ENCODE assay signal across 23 cellular contexts in the genomic region with DNA sequence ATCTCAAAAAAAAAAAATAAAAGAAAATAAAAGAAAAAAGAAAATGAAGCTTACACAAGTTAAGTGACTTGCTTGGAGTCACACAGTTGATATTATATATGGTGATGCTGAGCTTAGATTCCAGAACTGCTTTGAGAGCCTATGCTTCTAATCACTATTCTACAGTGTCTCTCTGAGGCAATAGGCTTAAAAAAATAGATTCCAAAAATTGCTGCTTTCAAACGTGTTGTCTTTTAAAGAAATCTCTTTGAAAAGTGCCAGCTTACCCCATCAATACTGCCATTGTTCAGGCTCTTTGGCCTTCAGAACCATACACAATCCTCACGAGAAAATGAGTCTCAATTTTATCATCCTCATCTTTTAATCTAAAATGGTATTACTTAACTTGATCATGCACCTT.
DNase-seq lines count a peak whose midpoint lies in the region; ATAC-seq and TF ChIP-seq lines count a peak whose summit lies in the region.
"Had no signal": no experiment of that assay in that cellular context is flagged by ENCODE, and none has a peak within 500 bp of the region (broad histone marks: within the 10 kb centered on the region; RNA-seq: fewer than 3 reads in every experiment).

No MANE protein-coding gene starts in this region.

- POLR2A ChIA-PET in IMR-90 (lab: Charles Lee; ENCODE audit: unreplicated experiment): interaction anchor here (0.6 to 1.1 kb wide), 2 partner anchors 13 to 28 kb away, joined by 3 to 4 read pairs; no protein-coding TSS in a partner anchor
- POLR2A ChIA-PET in activated CD8-positive, alpha-beta T cell treated with anti-CD3 and anti-CD28 coated beads, Interleukin-2, amount 10 ng/mL, durations not matched to agents 7 days and 5 days (lab: Charles Lee): no interaction called here

- dilution Hi-C loops in IMR-90 (cut with HindIII; ENCODE audit: low sequenced_read_pairs, unreplicated experiment): no loop called here

- peak overlapping the region; percentile 30; the same call in 1 of the 2 replicates for H2BK20ac ChIP-seq in IMR-90 (ENCODE audit: low read depth, low read length)

- no peaks in the 10 kb centered on the region for H3K27me3 ChIP-seq in ACC112 (ENCODE audit: insufficient read depth, low read length)
- H3K27me3 ChIP-seq in IMR-90 (ENCODE audit: control insufficient read depth, insufficient read depth, low read length): no peaks in the 10 kb centered on the region
- no peaks in the 10 kb centered on the region for H3K27me3 ChIP-seq in osteoblast (ENCODE audit: insufficient read depth, low read length)
- H3K27me3 ChIP-seq: BLaER1, thyroid gland had no signal

- H3K4me3 ChIP-seq in ACC112 (ENCODE audit: low read depth, low read length) (peak overlapping the region; percentile 66; the same call in 1 of the 2 replicates), IMR-90 (ENCODE audit: insufficient read depth, low read depth, low read length) (no peak overlapping the region), choroid plexus epithelial cell (ENCODE audit: low read depth, low read length) (no peak overlapping the region), osteoblast (ENCODE audit: insufficient read depth, low read length) (no peak overlapping the region)
- H3K4me3 ChIP-seq: BLaER1, thyroid gland had no signal

- peak overlapping the region in 1 of 2 experiments; percentile 52; a peak in 1 of 4 replicates for H4K8ac ChIP-seq in IMR-90 (ENCODE audit: low read depth in 2 of 2, low read length in 2 of 2)

- H3K79me1 ChIP-seq in IMR-90 (ENCODE audit: low read depth in 1 of 2, low read length in 2 of 2): peaks cover 0 to 4% of the 10 kb centered on the region in 2 experiments; a peak in 1 of 4 replicates

- intact Hi-C loops in IMR-90 (cut with micrococcal nuclease): loop anchor here (2.0 kb wide), 2 partner anchors 48 to 124 kb away; a partner anchor contains a TSS

- no peaks in the 10 kb centered on the region for H3K36me3 Mint-ChIP-seq in activated CD8-positive, alpha-beta T cell treated with anti-CD3 and anti-CD28 coated beads, Interleukin-2, amount 10 ng/mL, durations not matched to agents 7 days and 5 days (ENCODE audit: low read depth)
- H3K36me3 Mint-ChIP-seq: activated naive CD8-positive, alpha-beta T cell treated with anti-CD3 and anti-CD28 coated beads, Interleukin-2, amount 10 ng/mL, durations not matched to agents 7 days and 5 days had no signal

- peak overlapping the region; percentile 55 for H3K27ac ChIP-seq in ACC112 (ENCODE audit: low read depth, low read length)
- H3K27ac ChIP-seq in IMR-90 (ENCODE audit: insufficient read depth, low read length): peak overlapping the region; percentile 57; the same call in 1 of the 2 replicates
- peak overlapping the region; percentile 83 for H3K27ac ChIP-seq in osteoblast (ENCODE audit: low read depth, low read length)
- H3K27ac ChIP-seq: BLaER1, HL-60, SK-N-MC, thyroid gland had no signal

- peak overlapping the region; percentile 28; the same call in 1 of the 2 replicates for H3K4ac ChIP-seq in IMR-90 (ENCODE audit: low read depth, low read length)

- DNase-seq in IMR-90: peak; percentile 67
- peak; percentile 53 for DNase-seq in choroid plexus epithelial cell (ENCODE audit: low read depth)
- DNase-seq in osteoblast (ENCODE audit: insufficient read length, low spot score, missing footprints): no peak
- DNase-seq in T-helper 9 cell: no peak
- no peak for DNase-seq in AG08395 (ENCODE audit: low spot score)
- no peak for DNase-seq in activated CD8-positive, alpha-beta T cell treated with anti-CD3 and anti-CD28 coated beads, Interleukin-2, amount 10 ng/mL, durations not matched to agents 7 days and 5 days
- DNase-seq in NCI-H2171 (lab: John Stamatoyannopoulos, UW): no peak
- DNase-seq: activated CD4-positive, alpha-beta T cell treated with anti-CD3 and anti-CD28 coated beads, Interleukin-2, amount 50 U/mL, for 1 hour; activated CD8-positive, alpha-beta memory T cell treated with anti-CD3 and anti-CD28 coated beads, Interleukin-2, amount 50 U/mL, for 4 hours; activated naive CD8-positive, alpha-beta T cell treated with anti-CD3 and anti-CD28 coated beads, Interleukin-2, amount 10 ng/mL, durations not matched to agents 7 days and 5 days; GOT3; NCI-H1417; NCI-H2107; NK-92 treated with Interleukin-12 subunit alpha and Interleukin-12 subunit beta, amount 100 ng/mL, for 24 hours; stimulated activated CD4-positive, alpha-beta T cell treated with anti-CD3 and anti-CD28 coated beads, Interleukin-4, amount 100 ng/mL, for 24 hours; stimulated activated naive CD8-positive, alpha-beta T cell treated with anti-CD3 and anti-CD28 coated beads, Interleukin-15, Interleukin-2, amounts not matched to agents 100 U/mL and 50 U/mL, for 24 hours; thyroid gland had no signal

- H3K18ac ChIP-seq in IMR-90 (ENCODE audit: low read depth, low read length): peak overlapping the region; percentile 82; the same call in 1 of the 2 replicates

- H3K14ac ChIP-seq in IMR-90 (replicated peaks; ENCODE audit: low read depth, low read length): no peak overlapping the region; the same call in 1 of the 2 replicates

- H3K36me3 ChIP-seq in ACC112 (ENCODE audit: insufficient read depth, low read length) (no peaks in the 10 kb centered on the region), IMR-90 (ENCODE audit: control insufficient read depth, insufficient read depth, low read length) (no peaks in the 10 kb centered on the region), osteoblast (ENCODE audit: insufficient read depth, low read length) (no peaks in the 10 kb centered on the region)
- H3K36me3 ChIP-seq: BLaER1, thyroid gland had no signal

- H4K5ac ChIP-seq in IMR-90 (ENCODE audit: low read depth, low read length): peak overlapping the region; percentile 35; the same call in 1 of the 2 replicates

- H3K9me3 ChIP-seq in IMR-90 (ENCODE audit: control insufficient read depth, insufficient read depth, low read length) (no peaks in the 10 kb centered on the region), osteoblast (ENCODE audit: low read depth, low read length) (no peaks in the 10 kb centered on the region)
- H3K9me3 ChIP-seq: BLaER1, thyroid gland had no signal

- peaks cover 25% of the 10 kb centered on the region for H3K4me1 Mint-ChIP-seq in activated CD8-positive, alpha-beta T cell treated with anti-CD3 and anti-CD28 coated beads, Interleukin-2, amount 10 ng/mL, durations not matched to agents 7 days and 5 days (ENCODE audit: low read depth)

- no peak for TF ChIP-seq RAD21 in IMR-90 (IDR thresholded peaks at IDR 0.05; ENCODE audit: low read length)

- H2BK15ac ChIP-seq in IMR-90 (ENCODE audit: low read depth, low read length): no peak overlapping the region

- WGBS in IMR-90 (ENCODE audit: extremely low coverage in 2 of 2, insufficient read length in 1 of 2), 2 experiments: 0% methylated on average over 1 of the region's 2 CpGs; no CpG with 5 or more reads in 1 of the 2 experiments

- no TSS peak for BruUV-seq in IMR-90 (replicated peaks; lab: Mats Ljungman, UMichigan)

- TF ChIP-seq POLR2A in IMR-90 (IDR thresholded peaks at IDR 0.05; ENCODE audit: low read depth, low read length): no peak

- H3K4me3 Mint-ChIP-seq in activated CD8-positive, alpha-beta T cell treated with anti-CD3 and anti-CD28 coated beads, Interleukin-2, amount 10 ng/mL, durations not matched to agents 7 days and 5 days: no peak overlapping the region
- H3K4me3 Mint-ChIP-seq: dendritic cell treated with granulocyte-macrophage colony-stimulating factor and Interleukin-4, amounts not matched to agents 40 ng/mL and 50 ng/mL, for 4 days had no signal

- H2BK120ac ChIP-seq in IMR-90 (ENCODE audit: low read depth, low read length): peak overlapping the region; percentile 71

- H4K20me1 ChIP-seq in IMR-90 (ENCODE audit: insufficient read depth, low read length) (peaks cover 4% of the 10 kb centered on the region; the same call in 1 of the 2 replicates), osteoblast (ENCODE audit: insufficient read depth, low read length) (no peaks in the 10 kb centered on the region)
- H4K20me1 ChIP-seq: BLaER1 had no signal

- H2AK9ac ChIP-seq in IMR-90 (replicated peaks; ENCODE audit: low read depth, low read length, poor library complexity): no peak overlapping the region

- peaks cover 20% of the 10 kb centered on the region for H3K27me3 Mint-ChIP-seq in activated CD8-positive, alpha-beta T cell treated with anti-CD3 and anti-CD28 coated beads, Interleukin-2, amount 10 ng/mL, durations not matched to agents 7 days and 5 days (ENCODE audit: low read depth)

- no peaks in the 10 kb centered on the region for H3K9me3 Mint-ChIP-seq in activated CD8-positive, alpha-beta T cell treated with anti-CD3 and anti-CD28 coated beads, Interleukin-2, amount 10 ng/mL, durations not matched to agents 7 days and 5 days (ENCODE audit: insufficient read depth)
- H3K9me3 Mint-ChIP-seq: activated naive CD8-positive, alpha-beta T cell treated with anti-CD3 and anti-CD28 coated beads, Interleukin-2, amount 10 ng/mL, durations not matched to agents 7 days and 5 days; dendritic cell treated with granulocyte-macrophage colony-stimulating factor and Interleukin-4, amounts not matched to agents 40 ng/mL and 50 ng/mL, for 4 days; T-helper 2 cell treated with Interferon-gamma antibody and Interleukin-4, amounts not matched to agents 5 μg/mL and 100 μg/mL, for 36 hours had no signal

- in situ Hi-C loops in IMR-90 (cut with MboI; ENCODE audit: low sequenced_read_pairs): no loop called here

- H3K79me2 ChIP-seq in ACC112 (ENCODE audit: control insufficient read depth, insufficient read depth, low read length, unreplicated experiment) (no peaks in the 10 kb centered on the region), osteoblast (ENCODE audit: insufficient read depth, low read length) (no peaks in the 10 kb centered on the region)

- CTCF ChIA-PET in IMR-90 (lab: Yijun Ruan, JAX): interaction anchor here (1.8 kb wide), 1 partner anchor 49 kb away, joined by 9 read pairs; no protein-coding TSS in a partner anchor
- CTCF ChIA-PET in activated CD8-positive, alpha-beta T cell treated with anti-CD3 and anti-CD28 coated beads, Interleukin-2, amount 10 ng/mL, durations not matched to agents 7 days and 5 days (lab: Charles Lee): interaction anchor here (2.9 kb wide), 1 partner anchor 49 kb away, joined by 10 read pairs; no protein-coding TSS in a partner anchor

- H3K23ac ChIP-seq in IMR-90 (ENCODE audit: low read depth, low read length): peak overlapping the region; percentile 40; the same call in 1 of the 2 replicates

- H3K9ac ChIP-seq in IMR-90 (ENCODE audit: low read depth, low read length): no peak overlapping the region
- H3K9ac ChIP-seq: BLaER1 had no signal

- peaks cover 10% of the 10 kb centered on the region for H3K9me1 ChIP-seq in IMR-90 (ENCODE audit: insufficient read depth, low read length)

- TF ChIP-seq CTCF in IMR-90 (conservative IDR thresholded peaks at IDR 0.05; ENCODE audit: low read depth, low read length) (no peak), choroid plexus epithelial cell (conservative IDR thresholded peaks at IDR 0.05; ENCODE audit: low read depth, low read length) (no peak), osteoblast (IDR thresholded peaks at IDR 0.05; ENCODE audit: extremely low read depth, low read depth, low read length) (no peak)

- H3K4me1 ChIP-seq in ACC112 (ENCODE audit: control insufficient read depth, insufficient read depth, low read length, unreplicated experiment) (peaks cover 28% of the 10 kb centered on the region), IMR-90 (ENCODE audit: control insufficient read depth, insufficient read depth, low read length) (peaks cover 13% of the 10 kb centered on the region), osteoblast (ENCODE audit: insufficient read depth, low read length) (peaks cover 37% of the 10 kb centered on the region)
- H3K4me1 ChIP-seq: thyroid gland had no signal

- H3K27ac Mint-ChIP-seq in activated CD8-positive, alpha-beta T cell treated with anti-CD3 and anti-CD28 coated beads, Interleukin-2, amount 10 ng/mL, durations not matched to agents 7 days and 5 days: no peak overlapping the region
- H3K27ac Mint-ChIP-seq: dendritic cell treated with granulocyte-macrophage colony-stimulating factor and Interleukin-4, amounts not matched to agents 40 ng/mL and 50 ng/mL, for 4 days; T-helper 2 cell treated with Interferon-gamma antibody and Interleukin-4, amounts not matched to agents 5 μg/mL and 100 μg/mL, for 36 hours had no signal

- peak overlapping the region; percentile 50; the same call in 1 of the 2 replicates for H3K4me2 ChIP-seq in IMR-90 (ENCODE audit: low read depth, low read length)
- H3K4me2 ChIP-seq in osteoblast (ENCODE audit: insufficient read depth, low read length): peak overlapping the region; percentile 87

- no peak overlapping the region for H2AFZ ChIP-seq in ACC112 (ENCODE audit: low read length, unreplicated experiment)
- no peak overlapping the region for H2AFZ ChIP-seq in IMR-90 (replicated peaks; ENCODE audit: low read length, poor library complexity)
- H2AFZ ChIP-seq in osteoblast (ENCODE audit: low read length): no peak overlapping the region

- peak overlapping the region; percentile 92 for H2BK5ac ChIP-seq in IMR-90 (ENCODE audit: low read depth, low read length, poor library complexity, severe bottlenecking)

- H3K56ac ChIP-seq in IMR-90 (ENCODE audit: extremely low read depth, insufficient read depth, low read length): no peak overlapping the region

- peak; percentile 30 for ATAC-seq in IMR-90 (ENCODE audit: low read depth)
- no peak for ATAC-seq in activated CD8-positive, alpha-beta T cell treated with anti-CD3 and anti-CD28 coated beads, Interleukin-2, amount 10 ng/mL, durations not matched to agents 7 days and 5 days
- ATAC-seq: stimulated activated naive CD8-positive, alpha-beta T cell treated with anti-CD3 and anti-CD28 coated beads, Interleukin-15, Interleukin-2, amounts not matched to agents 100 U/mL and 50 U/mL, for 24 hours had no signal

- H2AK5ac ChIP-seq in IMR-90 (ENCODE audit: low read depth, low read length): no peak overlapping the region

- 0 out of 2 replicates have a peak overlapping the region, but pooled peaks have one; percentile 19 for H4K91ac ChIP-seq in IMR-90 (ENCODE audit: insufficient read depth, low read depth, low read length)

Comparison
In these comparisons a context has a peak if more than half of its experiments do, and no peak if none do; other contexts are left out.
1. DNase-seq: peak in IMR-90 (single experiment) and choroid plexus epithelial cell (single experiment); none in osteoblast (single experiment), T-helper 9 cell (single experiment), AG08395 (single experiment), activated CD8-positive, alpha-beta T cell treated with anti-CD3 and anti-CD28 coated beads, Interleukin-2, amount 10 ng/mL, durations not matched to agents 7 days and 5 days (single experiment) and NCI-H2171 (single experiment).
2. Peak in every context shown above with its lines, with median percentiles within 50 percentile points of each other: H3K27ac ChIP-seq.